In genomic region chr11:76445122-76446084, GRCh38 we compare ENCODE assay signal across 8 cellular contexts. TPM values are rescaled to one million over a fixed set of nuclear protein-coding genes. Genes with fewer than 3 reads are reported as not detected.
DNase-seq lines count a peak whose midpoint lies in the region; ATAC-seq and FAIRE-seq lines count a peak whose summit lies in the region.

No MANE protein-coding gene starts in this region.

- H3K27ac ChIP-seq in SJCRH30, result peak overlapping the region; percentile 94

- H3K4me3 ChIP-seq in SJCRH30 (peak overlapping the region; percentile 89), neuron (ENCODE audit: low read length) (peak overlapping the region; percentile 82)

- no peaks in the 10 kb centered on the region for H3K27me3 ChIP-seq in SJCRH30
- H3K27me3 ChIP-seq in neuron (ENCODE audit: insufficient read depth, low read length), result no peaks in the 10 kb centered on the region

- peak; percentile 92 for DNase-seq in DMS53 treated with DMSO at 0.1 percent for 48 hours (lab: John Stamatoyannopoulos, UW; ENCODE audit: unreplicated experiment)
- DNase-seq in LoVo (ENCODE audit: low spot score), result peak; percentile 78
- DNase-seq in SJCRH30, result peak; percentile 83 to 84
- DNase-seq in activated naive CD4-positive, alpha-beta T cell treated with Interleukin-2 at 50 U/mL for 16 hours, result peak; percentile 59
- peak; percentile 22 to 66 for DNase-seq in frontal cortex (ENCODE audit: low spot score in 2 of 2)
- peak; percentile 74 for DNase-seq in stromal cell of bone marrow (ENCODE audit: low read depth)

- H3K36me3 ChIP-seq in SJCRH30 (peaks cover 21% of the 10 kb centered on the region), neuron (ENCODE audit: insufficient read depth, low read length) (peaks cover 26% of the 10 kb centered on the region)

- H3K9me3 ChIP-seq in SJCRH30 (replicated peaks) (no peaks in the 10 kb centered on the region), neuron (ENCODE audit: low read length) (no peaks in the 10 kb centered on the region)

- H3K4me1 ChIP-seq in SJCRH30 (peaks cover 6% of the 10 kb centered on the region; the same call in 1 of the 2 replicates), neuron (ENCODE audit: insufficient read depth, low read length) (peaks cover 19% of the 10 kb centered on the region)

- no peak for FAIRE-seq in frontal cortex (lab: Jason Lieb, UNC)

- peak overlapping the region; percentile 51 for H2AFZ ChIP-seq in neuron (ENCODE audit: low read depth, low read length)

- peak; percentile 25 for ATAC-seq in GM21825 (IDR thresholded peaks at IDR 0.05; ENCODE audit: unreplicated experiment)

RNA-seq across cellular contexts. Expression of gene EMSY, which starts 0.6 kb away (rescaled TPM):
- 34.3 and 46.2 TPM in 2 replicates for total RNA-seq in SJCRH30 (2014; rRNA removed; shearing (Covaris generic))
- total RNA-seq in frontal cortex, result 28.9 TPM

Comparison
In these comparisons a context has a peak if more than half of its experiments do, and no peak if none do; other contexts are left out.
1. Peak in every context shown above with its lines: DNase-seq, ATAC-seq, H3K4me3 ChIP-seq and H3K27ac ChIP-seq.